Comparison of ENCODE assay signal across 8 cellular contexts in the genomic region with DNA sequence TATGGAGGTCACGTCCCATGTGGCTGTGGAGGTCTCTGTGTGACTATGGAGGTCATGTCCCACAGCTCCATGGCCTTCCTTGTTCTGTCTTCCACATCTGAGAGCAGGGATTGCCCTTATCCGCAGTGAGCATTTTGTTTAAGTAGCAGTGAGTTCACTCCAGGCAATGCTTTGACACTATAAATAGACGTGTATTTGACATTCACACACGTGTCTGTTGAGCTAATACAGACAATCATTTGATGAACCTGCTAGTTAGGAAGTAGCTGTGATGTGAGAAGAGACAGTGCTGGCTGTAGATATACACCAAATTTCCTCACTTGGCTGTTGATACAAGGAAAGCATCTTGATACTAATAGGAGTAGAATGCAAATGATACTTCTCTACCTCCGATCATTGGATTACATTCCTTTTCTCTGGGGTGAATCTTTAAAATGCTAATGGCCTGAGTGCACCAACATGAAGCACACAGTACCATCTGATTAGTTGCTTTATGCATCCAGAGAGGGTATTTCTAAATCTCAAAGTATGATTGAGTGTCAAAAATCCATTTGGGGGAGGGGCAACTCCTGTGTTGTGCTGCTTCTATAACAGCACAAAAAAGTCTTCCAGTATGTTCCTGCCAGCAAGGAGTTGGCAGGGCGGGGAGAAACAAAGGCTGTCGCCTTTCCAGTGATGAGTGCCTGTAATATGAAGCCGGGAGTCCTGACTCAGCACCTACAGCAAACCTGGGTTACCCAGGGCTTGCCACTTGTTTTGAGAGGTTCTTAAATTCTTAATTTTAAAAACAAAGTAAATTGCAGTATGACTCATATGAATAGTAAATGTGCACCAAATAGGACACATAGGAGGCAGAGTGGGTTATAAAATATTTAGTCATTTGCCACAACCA. TPM values are rescaled to one million over a fixed set of nuclear protein-coding genes. Genes with fewer than 3 reads are reported as not detected.
DNase-seq lines count a peak whose midpoint lies in the region; ATAC-seq and TF ChIP-seq lines count a peak whose summit lies in the region.

No MANE protein-coding gene starts in this region.

- no peak overlapping the region for H3K4me3 ChIP-seq in esophagus muscularis mucosa
- H3K4me3 ChIP-seq in neuronal stem cell (ENCODE audit: low read length in 2 of 2): no peak overlapping the region

- no peak overlapping the region for H3K9ac ChIP-seq in neuronal stem cell (ENCODE audit: low read depth, low read length, poor library complexity)

- H4K8ac ChIP-seq in neuronal stem cell (ENCODE audit: low read depth, low read length): no peak overlapping the region

- H3K27ac ChIP-seq in esophagus muscularis mucosa (replicated peaks in 1 of 4) (peak overlapping the region; percentile 29 to 74 (median 68)), neuronal stem cell (replicated peaks; ENCODE audit: low read length) (peak overlapping the region; percentile 4)

- no peak overlapping the region for H3K18ac ChIP-seq in neuronal stem cell (ENCODE audit: low read length)

- TF ChIP-seq EP300 in esophagus muscularis mucosa (IDR thresholded peaks at IDR 0.05): no peak

- no peak for TF ChIP-seq CTCF in esophagus muscularis mucosa (IDR thresholded peaks at IDR 0.05)

- H2BK120ac ChIP-seq in neuronal stem cell (ENCODE audit: low read depth, low read length): no peak overlapping the region

- ATAC-seq in HG02642 (IDR thresholded peaks at IDR 0.05; ENCODE audit: poor library complexity, unreplicated experiment) (no peak), HG03108 (IDR thresholded peaks at IDR 0.05; ENCODE audit: unreplicated experiment) (no peak)

- H3K36me3 ChIP-seq in esophagus muscularis mucosa: peaks cover 12 to 34% (median 22%) of the 10 kb centered on the region in 4 donors
- H3K36me3 ChIP-seq in neuronal stem cell (replicated peaks in 1 of 2; ENCODE audit: control insufficient read depth in 2 of 2, insufficient read depth in 2 of 2, low read length in 2 of 2): peaks cover 22 to 57% of the 10 kb centered on the region in 2 donors

- WGBS in esophagus muscularis mucosa: 26% methylated on average over 8 of the region's 8 CpGs
- WGBS in neuronal stem cell (ENCODE audit: extremely low coverage in 2 of 2, insufficient read length in 2 of 2, insufficient replicate concordance in 1 of 2), 2 donors: no CpG with 5 or more reads among the region's 8 CpGs

- peak overlapping the region; percentile 35 for H3K4me2 ChIP-seq in neuronal stem cell (ENCODE audit: insufficient read depth, low read length, poor library complexity, severe bottlenecking)

- H2BK15ac ChIP-seq in neuronal stem cell (ENCODE audit: low read length): no peak overlapping the region

- no peak overlapping the region for H4K91ac ChIP-seq in neuronal stem cell (ENCODE audit: low read depth, low read length, poor library complexity)

- no peak overlapping the region for H2AFZ ChIP-seq in neuronal stem cell (ENCODE audit: low read length)

- H3K14ac ChIP-seq in neuronal stem cell (ENCODE audit: low read length): no peak overlapping the region

- peaks cover 65 to 76% (median 66%) of the 10 kb centered on the region in 4 donors for H3K4me1 ChIP-seq in esophagus muscularis mucosa
- H3K4me1 ChIP-seq in neuronal stem cell (ENCODE audit: control insufficient read depth in 2 of 2, insufficient read depth in 1 of 2, low read depth in 1 of 2, low read length in 2 of 2): peaks cover 11 to 14% of the 10 kb centered on the region in 2 donors

- H3K27me3 ChIP-seq in esophagus muscularis mucosa (no peaks in the 10 kb centered on the region), neuronal stem cell (ENCODE audit: control insufficient read depth in 3 of 3, insufficient read depth in 3 of 3, low read depth in 1 of 3, low read length in 3 of 3) (no peaks in the 10 kb centered on the region)

- DNase-seq in NCI-H146 (lab: John Stamatoyannopoulos, UW) (peak; percentile 17), NCI-H146 treated with DMSO at 0.1 percent for 48 hours (lab: John Stamatoyannopoulos, UW; ENCODE audit: unreplicated experiment) (no peak), NCI-H226 (peak; percentile 31), esophagus muscularis mucosa (ENCODE audit: extremely low spot score) (no peak), neuronal stem cell (ENCODE audit: low spot score) (peak; percentile 40), activated gamma-delta T cell treated with Interleukin-2 at 50 U/mL for 16 hours (no peak)

- H2AK5ac ChIP-seq in neuronal stem cell (ENCODE audit: low read depth, low read length): no peak overlapping the region

- no peak overlapping the region for H3K23ac ChIP-seq in neuronal stem cell (ENCODE audit: low read depth, low read length, poor library complexity)

- H3K79me1 ChIP-seq in neuronal stem cell (ENCODE audit: low read depth, low read length): peaks cover 13% of the 10 kb centered on the region

- H3K9me3 ChIP-seq in esophagus muscularis mucosa (no peaks in the 10 kb centered on the region), neuronal stem cell (replicated peaks in 1 of 2; ENCODE audit: control insufficient read depth in 2 of 2, insufficient read depth in 1 of 2, low read depth in 1 of 2, low read length in 2 of 2) (peaks cover 0 to 1% of the 10 kb centered on the region in 2 donors)

- TF ChIP-seq POLR2A in esophagus muscularis mucosa (IDR thresholded peaks at IDR 0.05; ENCODE audit: low read depth): no peak

- intact Hi-C loops in esophagus muscularis mucosa (cut with DNase I): loop anchor here (10.0 kb wide), 1 partner anchor 182 kb away; no protein-coding TSS in a partner anchor

- H2BK5ac ChIP-seq in neuronal stem cell (ENCODE audit: low read length): no peak overlapping the region

- H2BK12ac ChIP-seq in neuronal stem cell (ENCODE audit: low read length): no peak overlapping the region

- no peak overlapping the region for H3K4ac ChIP-seq in neuronal stem cell (ENCODE audit: low read length)

RNA-seq across cellular contexts. Expression of a gene that starts 7.0 kb away (rescaled TPM):
- 100 to 1,000 TPM in 3 of 4 donors, 10 to 100 TPM in 1; 93.4 to 154 (median 122) TPM for total RNA-seq in esophagus muscularis mucosa
- polyA plus RNA-seq in neuronal stem cell (2013, experiment 1 of 2): 40.2 TPM
- polyA plus RNA-seq in neuronal stem cell (2013, experiment 2 of 2): 39.4 TPM

RNA-seq across cellular contexts. Expression of a gene that starts 7.9 kb away (rescaled TPM):
- 10 to 100 TPM; 34.5 to 46.9 (median 42.3) TPM for total RNA-seq in esophagus muscularis mucosa
- polyA plus RNA-seq in neuronal stem cell (2013, experiment 1 of 2): 58.8 TPM
- 60.1 TPM for polyA plus RNA-seq in neuronal stem cell (2013, experiment 2 of 2)

RNA-seq across cellular contexts. Expression of a gene that starts 58.0 kb away (rescaled TPM):
- total RNA-seq in esophagus muscularis mucosa: not detected
- polyA plus RNA-seq in neuronal stem cell (2013, experiment 1 of 2): 0.13 TPM
- 0.06 TPM for polyA plus RNA-seq in neuronal stem cell (2013, experiment 2 of 2)

Comparison
In these comparisons a context has a peak if more than half of its experiments do, and no peak if none do; other contexts are left out.
1. DNase-seq: peak in NCI-H146 (single experiment), NCI-H226 (single experiment) and neuronal stem cell (single experiment); none in NCI-H146 treated with DMSO at 0.1 percent for 48 hours (single experiment), esophagus muscularis mucosa (single experiment) and activated gamma-delta T cell treated with Interleukin-2 at 50 U/mL for 16 hours (single experiment).